ENCODE assay signal across 14 cellular contexts in the genomic region with DNA sequence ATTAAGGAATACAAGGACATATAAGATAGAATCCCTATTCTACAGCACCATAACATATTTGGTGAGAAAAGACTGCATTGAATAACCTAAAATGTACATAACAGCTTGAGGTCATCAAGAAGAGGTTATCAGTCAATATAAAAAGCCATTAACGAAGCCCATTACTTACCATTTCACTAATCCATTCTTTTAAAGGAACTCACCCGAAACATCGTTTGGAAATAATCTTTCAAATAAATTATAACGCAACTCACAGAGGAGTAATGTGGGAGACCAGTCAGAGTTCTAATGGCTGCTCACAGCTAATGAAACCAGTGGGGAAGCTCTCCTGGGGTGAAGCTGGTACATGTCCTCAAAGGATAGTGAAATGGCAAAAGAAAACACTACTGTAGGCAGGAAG.
DNase-seq lines count a peak whose midpoint lies in the region; ATAC-seq and TF ChIP-seq lines count a peak whose summit lies in the region.
"Had no signal": no experiment of that assay in that cellular context is flagged by ENCODE, and none has a peak within 500 bp of the region (broad histone marks: within the 10 kb centered on the region; RNA-seq: fewer than 3 reads in every experiment).

No MANE protein-coding gene starts in this region.

- no peaks in the 10 kb centered on the region for H3K36me3 ChIP-seq in left ventricle myocardium inferior
- no peaks in the 10 kb centered on the region for H3K36me3 ChIP-seq in HEK293 (ENCODE audit: control insufficient read depth in 2 of 2, insufficient read depth in 1 of 2, low read length in 2 of 2)

- ATAC-seq in left ventricle myocardium superior (no peak), HG03520 (IDR thresholded peaks at IDR 0.05; ENCODE audit: unreplicated experiment) (no peak)
- ATAC-seq: K562 had no signal

- no peak overlapping the region for H3K4me3 ChIP-seq in left ventricle myocardium inferior
- H3K4me3 ChIP-seq in HEK293 (ENCODE audit: low read depth, low read length), result no peak overlapping the region
- H3K4me3 ChIP-seq: BLaER1, K562 had no signal

- H3K27me3 ChIP-seq in left ventricle myocardium inferior (ENCODE audit: low read depth), result no peaks in the 10 kb centered on the region
- H3K27me3 ChIP-seq: BLaER1 had no signal

- H3K9me3 ChIP-seq in left ventricle myocardium inferior (replicated peaks) (no peaks in the 10 kb centered on the region), HEK293 (ENCODE audit: control insufficient read depth, insufficient read depth, low read depth, low read length) (no peaks in the 10 kb centered on the region)
- H3K9me3 ChIP-seq: BLaER1 had no signal

- peaks cover 37% of the 10 kb centered on the region for H3K4me1 ChIP-seq in left ventricle myocardium inferior
- H3K4me1 ChIP-seq in HEK293 (ENCODE audit: control insufficient read depth, insufficient read depth, low read length), result peaks cover 37% of the 10 kb centered on the region
- H3K4me1 ChIP-seq: BLaER1 had no signal

- no peak for TF ChIP-seq CTCF in left ventricle myocardium inferior (IDR thresholded peaks at IDR 0.05; ENCODE audit: borderline replicate concordance)
- no peak for TF ChIP-seq CTCF in HEK293 (tag by site-specific recombination; IDR thresholded peaks at IDR 0.05)

- peak overlapping the region; percentile 83 for H3K27ac ChIP-seq in left ventricle myocardium inferior (replicated peaks)
- H3K27ac ChIP-seq in HEK293 (ENCODE audit: extremely low read depth, low read depth, low read length), result no peak overlapping the region
- H3K27ac ChIP-seq: BLaER1 had no signal

- CTCF ChIA-PET in HEK293 (lab: Yijun Ruan, JAX), result no interaction called here

- intact Hi-C loops in left ventricle myocardium inferior (cut with micrococcal nuclease) (no loop called here), left ventricle myocardium superior (cut with micrococcal nuclease) (no loop called here)

- no peak for DNase-seq in left ventricle myocardium inferior
- DNase-seq in left ventricle myocardium superior, result no peak
- DNase-seq in NCI-H69 (lab: John Stamatoyannopoulos, UW), result peak; percentile 82
- no peak for DNase-seq in NCI-H526 treated with DMSO at 0.1 percent for 48 hours (lab: John Stamatoyannopoulos, UW)
- DNase-seq in cerebellum (ENCODE audit: low spot score), result no peak
- DNase-seq: CD4-positive, alpha-beta memory T cell; DMS79 treated with DMSO at 0.1 percent for 48 hours; GF-D8; H9; IMR-90 had no signal

- POLR2A ChIA-PET in HEK293 (lab: Yijun Ruan, JAX), result no interaction called here

TF ChIP-seq in HEK293, 187 proteins besides CTCF, POLR2A, EP300 and RAD21 (continues in another document):
- TF ChIP-seq KLF1 (tag by site-specific recombination; IDR thresholded peaks at IDR 0.05) (no peak), GLIS1 (tag by site-specific recombination; IDR thresholded peaks at IDR 0.05) (peak; percentile 94), ZFP37 (tag by site-specific recombination; IDR thresholded peaks at IDR 0.05) (no peak), OSR2 (tag by site-specific recombination; IDR thresholded peaks at IDR 0.05) (peak; percentile 88), ZNF175 (tag by site-specific recombination; IDR thresholded peaks at IDR 0.05) (no peak), ZBTB20 (tag by site-specific recombination; IDR thresholded peaks at IDR 0.05) (no peak), SP3 (tag by site-specific recombination; IDR thresholded peaks at IDR 0.05) (no peak), YY1 (tag by site-specific recombination; IDR thresholded peaks at IDR 0.05) (0 out of 2 replicates have a peak, but pooled peaks have one; percentile 53), ZNF837 (tag by site-specific recombination; IDR thresholded peaks at IDR 0.05) (no peak), ZBTB8A (tag by site-specific recombination; IDR thresholded peaks at IDR 0.05) (peak; percentile 28; the same call in 1 of the 2 replicates), HOXA7 (CRISPR knock-in tag; IDR thresholded peaks at IDR 0.05; ENCODE audit: borderline replicate concordance) (no peak), ZIC2 (tag by site-specific recombination; IDR thresholded peaks at IDR 0.05) (peak; percentile 82), EGR2 (tag by site-specific recombination; IDR thresholded peaks at IDR 0.05; ENCODE audit: low read depth) (no peak), ZBTB17 (tag by site-specific recombination; IDR thresholded peaks at IDR 0.05) (peak; percentile 14; the same call in 1 of the 2 replicates), FEZF1 (tag by site-specific recombination; IDR thresholded peaks at IDR 0.05) (peak; percentile 95), ZNF561 (tag by site-specific recombination; IDR thresholded peaks at IDR 0.05; ENCODE audit: borderline replicate concordance) (no peak), ZNF610 (tag by site-specific recombination; IDR thresholded peaks at IDR 0.05; ENCODE audit: borderline replicate concordance) (0 out of 2 replicates have a peak, but pooled peaks have one; percentile 54), ZSCAN30 (tag by site-specific recombination; IDR thresholded peaks at IDR 0.05) (peak; percentile 49), IKZF3 (tag by site-specific recombination; IDR thresholded peaks at IDR 0.05) (peak; percentile 23; the same call in 1 of the 2 replicates)
- TF ChIP-seq, protein P1, sequence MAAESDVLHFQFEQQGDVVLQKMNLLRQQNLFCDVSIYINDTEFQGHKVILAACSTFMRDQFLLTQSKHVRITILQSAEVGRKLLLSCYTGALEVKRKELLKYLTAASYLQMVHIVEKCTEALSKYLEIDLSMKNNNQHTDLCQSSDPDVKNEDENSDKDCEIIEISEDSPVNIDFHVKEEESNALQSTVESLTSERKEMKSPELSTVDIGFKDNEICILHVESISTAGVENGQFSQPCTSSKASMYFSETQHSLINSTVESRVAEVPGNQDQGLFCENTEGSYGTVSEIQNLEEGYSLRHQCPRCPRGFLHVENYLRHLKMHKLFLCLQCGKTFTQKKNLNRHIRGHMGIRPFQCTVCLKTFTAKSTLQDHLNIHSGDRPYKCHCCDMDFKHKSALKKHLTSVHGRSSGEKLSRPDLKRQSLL (tag by site-specific recombination; IDR thresholded peaks at IDR 0.05), result no peak
- TF ChIP-seq, protein P2, sequence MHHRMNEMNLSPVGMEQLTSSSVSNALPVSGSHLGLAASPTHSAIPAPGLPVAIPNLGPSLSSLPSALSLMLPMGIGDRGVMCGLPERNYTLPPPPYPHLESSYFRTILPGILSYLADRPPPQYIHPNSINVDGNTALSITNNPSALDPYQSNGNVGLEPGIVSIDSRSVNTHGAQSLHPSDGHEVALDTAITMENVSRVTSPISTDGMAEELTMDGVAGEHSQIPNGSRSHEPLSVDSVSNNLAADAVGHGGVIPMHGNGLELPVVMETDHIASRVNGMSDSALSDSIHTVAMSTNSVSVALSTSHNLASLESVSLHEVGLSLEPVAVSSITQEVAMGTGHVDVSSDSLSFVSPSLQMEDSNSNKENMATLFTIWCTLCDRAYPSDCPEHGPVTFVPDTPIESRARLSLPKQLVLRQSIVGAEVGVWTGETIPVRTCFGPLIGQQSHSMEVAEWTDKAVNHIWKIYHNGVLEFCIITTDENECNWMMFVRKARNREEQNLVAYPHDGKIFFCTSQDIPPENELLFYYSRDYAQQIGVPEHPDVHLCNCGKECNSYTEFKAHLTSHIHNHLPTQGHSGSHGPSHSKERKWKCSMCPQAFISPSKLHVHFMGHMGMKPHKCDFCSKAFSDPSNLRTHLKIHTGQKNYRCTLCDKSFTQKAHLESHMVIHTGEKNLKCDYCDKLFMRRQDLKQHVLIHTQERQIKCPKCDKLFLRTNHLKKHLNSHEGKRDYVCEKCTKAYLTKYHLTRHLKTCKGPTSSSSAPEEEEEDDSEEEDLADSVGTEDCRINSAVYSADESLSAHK (tag by site-specific recombination; IDR thresholded peaks at IDR 0.05), result peak; percentile 86
- TF ChIP-seq, protein P3, sequence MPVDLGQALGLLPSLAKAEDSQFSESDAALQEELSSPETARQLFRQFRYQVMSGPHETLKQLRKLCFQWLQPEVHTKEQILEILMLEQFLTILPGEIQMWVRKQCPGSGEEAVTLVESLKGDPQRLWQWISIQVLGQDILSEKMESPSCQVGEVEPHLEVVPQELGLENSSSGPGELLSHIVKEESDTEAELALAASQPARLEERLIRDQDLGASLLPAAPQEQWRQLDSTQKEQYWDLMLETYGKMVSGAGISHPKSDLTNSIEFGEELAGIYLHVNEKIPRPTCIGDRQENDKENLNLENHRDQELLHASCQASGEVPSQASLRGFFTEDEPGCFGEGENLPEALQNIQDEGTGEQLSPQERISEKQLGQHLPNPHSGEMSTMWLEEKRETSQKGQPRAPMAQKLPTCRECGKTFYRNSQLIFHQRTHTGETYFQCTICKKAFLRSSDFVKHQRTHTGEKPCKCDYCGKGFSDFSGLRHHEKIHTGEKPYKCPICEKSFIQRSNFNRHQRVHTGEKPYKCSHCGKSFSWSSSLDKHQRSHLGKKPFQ (tag by site-specific recombination; IDR thresholded peaks at IDR 0.05), result peak; percentile 74
- TF ChIP-seq, protein P4, sequence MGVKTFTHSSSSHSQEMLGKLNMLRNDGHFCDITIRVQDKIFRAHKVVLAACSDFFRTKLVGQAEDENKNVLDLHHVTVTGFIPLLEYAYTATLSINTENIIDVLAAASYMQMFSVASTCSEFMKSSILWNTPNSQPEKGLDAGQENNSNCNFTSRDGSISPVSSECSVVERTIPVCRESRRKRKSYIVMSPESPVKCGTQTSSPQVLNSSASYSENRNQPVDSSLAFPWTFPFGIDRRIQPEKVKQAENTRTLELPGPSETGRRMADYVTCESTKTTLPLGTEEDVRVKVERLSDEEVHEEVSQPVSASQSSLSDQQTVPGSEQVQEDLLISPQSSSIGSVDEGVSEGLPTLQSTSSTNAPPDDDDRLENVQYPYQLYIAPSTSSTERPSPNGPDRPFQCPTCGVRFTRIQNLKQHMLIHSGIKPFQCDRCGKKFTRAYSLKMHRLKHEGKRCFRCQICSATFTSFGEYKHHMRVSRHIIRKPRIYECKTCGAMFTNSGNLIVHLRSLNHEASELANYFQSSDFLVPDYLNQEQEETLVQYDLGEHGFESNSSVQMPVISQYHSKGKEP (tag by site-specific recombination; IDR thresholded peaks at IDR 0.05), result peak; percentile 73
- TF ChIP-seq, protein P5, sequence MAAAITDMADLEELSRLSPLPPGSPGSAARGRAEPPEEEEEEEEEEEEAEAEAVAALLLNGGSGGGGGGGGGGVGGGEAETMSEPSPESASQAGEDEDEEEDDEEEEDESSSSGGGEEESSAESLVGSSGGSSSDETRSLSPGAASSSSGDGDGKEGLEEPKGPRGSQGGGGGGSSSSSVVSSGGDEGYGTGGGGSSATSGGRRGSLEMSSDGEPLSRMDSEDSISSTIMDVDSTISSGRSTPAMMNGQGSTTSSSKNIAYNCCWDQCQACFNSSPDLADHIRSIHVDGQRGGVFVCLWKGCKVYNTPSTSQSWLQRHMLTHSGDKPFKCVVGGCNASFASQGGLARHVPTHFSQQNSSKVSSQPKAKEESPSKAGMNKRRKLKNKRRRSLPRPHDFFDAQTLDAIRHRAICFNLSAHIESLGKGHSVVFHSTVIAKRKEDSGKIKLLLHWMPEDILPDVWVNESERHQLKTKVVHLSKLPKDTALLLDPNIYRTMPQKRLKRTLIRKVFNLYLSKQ (tag by site-specific recombination; IDR thresholded peaks at IDR 0.05; ENCODE audit: borderline replicate concordance), result no peak
